In the genomic region with DNA sequence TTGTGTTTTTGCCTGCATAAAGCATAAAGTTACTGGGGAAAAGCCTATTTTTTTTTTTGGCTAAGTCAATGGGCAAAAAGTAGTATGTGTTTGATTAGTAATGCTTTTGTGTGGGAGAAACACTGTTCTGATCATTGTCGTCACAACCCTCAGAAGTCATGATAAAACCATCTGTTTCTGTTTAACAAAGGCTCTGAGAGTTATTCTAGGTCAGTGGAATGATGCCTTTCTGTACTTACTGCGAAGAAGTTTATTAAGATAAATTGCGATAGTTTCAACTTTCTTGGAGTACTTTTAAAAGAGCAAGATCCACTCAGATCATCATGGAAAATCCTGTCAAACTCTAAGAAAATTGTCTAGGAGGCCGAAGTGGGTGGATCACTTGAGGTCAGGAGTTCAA, we compare ENCODE assay signal across 14 cellular contexts.
DNase-seq lines count a peak whose midpoint lies in the region; ATAC-seq and TF ChIP-seq lines count a peak whose summit lies in the region.
"Had no signal": no experiment of that assay in that cellular context is flagged by ENCODE, and none has a peak within 500 bp of the region (broad histone marks: within the 10 kb centered on the region; RNA-seq: fewer than 3 reads in every experiment).

No MANE protein-coding gene starts in this region.

- H3K27ac ChIP-seq in A673 (ENCODE audit: low read depth, low read length, poor library complexity, severe bottlenecking) (no peak overlapping the region), MM.1S (ENCODE audit: low read length) (no peak overlapping the region)

- H3K4me1 ChIP-seq in A673 (ENCODE audit: insufficient read depth, low read length, poor library complexity, severe bottlenecking) (peaks cover 5% of the 10 kb centered on the region), MM.1S (ENCODE audit: low read length) (no peaks in the 10 kb centered on the region)

- intact Hi-C loops in A673 (cut with micrococcal nuclease; ENCODE audit: unreplicated experiment): no loop called here
- intact Hi-C loops in activated T-helper 2 cell treated with anti-CD3 and anti-CD28 coated beads, Interferon-gamma antibody, Interleukin-2, Interleukin-4, amounts not matched to agents 10 μg/mL and 5 μg/mL and 100 μg/mL, durations not matched to agents 14 hours and 24 hours and 36 hours (cut with micrococcal nuclease): no loop called here

- H3K9me2 ChIP-seq in MM.1S (replicated peaks; ENCODE audit: insufficient read depth, low read length): no peaks in the 10 kb centered on the region

- peaks cover 9% of the 10 kb centered on the region; the same call in 1 of the 2 replicates for H3K79me2 ChIP-seq in MM.1S (ENCODE audit: low read length)

- no peak overlapping the region for H3K4me3 Mint-ChIP-seq in activated T-helper 2 cell treated with anti-CD3 and anti-CD28 coated beads, Interferon-gamma antibody, Interleukin-2, Interleukin-4, amounts not matched to agents 10 μg/mL and 5 μg/mL and 100 μg/mL, durations not matched to agents 14 hours and 24 hours and 36 hours (ENCODE audit: low read depth)
- H3K4me3 Mint-ChIP-seq: CD4-positive, alpha-beta memory T cell; stimulated activated naive B cell treated with anti-CD40 and anti-IgM and Interleukin-4, amounts not matched to agents 10 μg/mL and 1 μg/mL and 100 μg/mL, for 72 hours had no signal

- ATAC-seq in HG03457 (IDR thresholded peaks at IDR 0.05; ENCODE audit: unreplicated experiment): no peak
- no peak for ATAC-seq in HG03565 (IDR thresholded peaks at IDR 0.05; ENCODE audit: unreplicated experiment)
- ATAC-seq: stimulated activated naive B cell treated with anti-CD40 and anti-IgM and Interleukin-4, amounts not matched to agents 10 μg/mL and 1 μg/mL and 100 μg/mL, for 72 hours had no signal

- H3K4me3 ChIP-seq in A673 (ENCODE audit: low read depth, low read length, poor library complexity, severe bottlenecking) (no peak overlapping the region), BJ (ENCODE audit: low read depth, low read length) (no peak overlapping the region), fibroblast of the aortic adventitia (ENCODE audit: low read depth, low read length) (no peak overlapping the region), MM.1S (ENCODE audit: low read length) (no peak overlapping the region)

- no peaks in the 10 kb centered on the region for H3K9me3 Mint-ChIP-seq in activated T-helper 2 cell treated with anti-CD3 and anti-CD28 coated beads, Interferon-gamma antibody, Interleukin-2, Interleukin-4, amounts not matched to agents 10 μg/mL and 5 μg/mL and 100 μg/mL, durations not matched to agents 14 hours and 24 hours and 36 hours
- H3K9me3 Mint-ChIP-seq: CD4-positive, alpha-beta memory T cell; stimulated activated naive B cell treated with anti-CD40 and anti-IgM and Interleukin-4, amounts not matched to agents 10 μg/mL and 1 μg/mL and 100 μg/mL, for 72 hours had no signal

- no peaks in the 10 kb centered on the region for H4K20me1 ChIP-seq in MM.1S (ENCODE audit: insufficient read depth, low read length)

- no peaks in the 10 kb centered on the region for H3K27me3 Mint-ChIP-seq in activated T-helper 2 cell treated with anti-CD3 and anti-CD28 coated beads, Interferon-gamma antibody, Interleukin-2, Interleukin-4, amounts not matched to agents 10 μg/mL and 5 μg/mL and 100 μg/mL, durations not matched to agents 14 hours and 24 hours and 36 hours (ENCODE audit: low read depth)
- H3K27me3 Mint-ChIP-seq: CD4-positive, alpha-beta memory T cell had no signal

- TF ChIP-seq CTCF in A673 (conservative IDR thresholded peaks at IDR 0.05; ENCODE audit: low read depth, low read length) (no peak), BJ (IDR thresholded peaks at IDR 0.05; ENCODE audit: insufficient read depth, low read depth, low read length) (no peak), fibroblast of the aortic adventitia (IDR thresholded peaks at IDR 0.05; ENCODE audit: insufficient read depth, low read length) (no peak), MM.1S (IDR thresholded peaks at IDR 0.05; ENCODE audit: low read length) (no peak)

- H3K9ac ChIP-seq in MM.1S (ENCODE audit: low read length): no peak overlapping the region

- H2AFZ ChIP-seq in MM.1S (ENCODE audit: low read length): no peak overlapping the region

- POLR2A ChIA-PET in A673 (lab: Charles Lee; ENCODE audit: low non-redundant PET) (no interaction called here), BJ (lab: Charles Lee) (no interaction called here)

- BruUV-seq in A673 (replicated peaks; lab: Mats Ljungman, UMichigan): no TSS peak

- H3K27me3 ChIP-seq in A673 (replicated peaks; ENCODE audit: insufficient read depth, low read depth, low read length, poor library complexity) (no peaks in the 10 kb centered on the region), BJ (ENCODE audit: control insufficient read depth, insufficient read depth, low read length) (no peaks in the 10 kb centered on the region), MM.1S (replicated peaks; ENCODE audit: insufficient read depth, low read length) (no peaks in the 10 kb centered on the region)

- H3F3A ChIP-seq in MM.1S (ENCODE audit: insufficient read depth, low read length): no peaks in the 10 kb centered on the region

- peaks cover 56% of the 10 kb centered on the region for H3K4me1 Mint-ChIP-seq in activated T-helper 2 cell treated with anti-CD3 and anti-CD28 coated beads, Interferon-gamma antibody, Interleukin-2, Interleukin-4, amounts not matched to agents 10 μg/mL and 5 μg/mL and 100 μg/mL, durations not matched to agents 14 hours and 24 hours and 36 hours (ENCODE audit: low read depth)

- H3K36me3 ChIP-seq in A673 (ENCODE audit: insufficient read depth, low read length, poor library complexity, severe bottlenecking): no peaks in the 10 kb centered on the region
- H3K36me3 ChIP-seq in BJ (ENCODE audit: control insufficient read depth, insufficient read depth, low read length): no peaks in the 10 kb centered on the region
- H3K36me3 ChIP-seq in MM.1S (replicated peaks; ENCODE audit: insufficient read depth, low read length): no peaks in the 10 kb centered on the region

- peak overlapping the region; percentile 80 for H3K27ac Mint-ChIP-seq in activated T-helper 2 cell treated with anti-CD3 and anti-CD28 coated beads, Interferon-gamma antibody, Interleukin-2, Interleukin-4, amounts not matched to agents 10 μg/mL and 5 μg/mL and 100 μg/mL, durations not matched to agents 14 hours and 24 hours and 36 hours
- H3K27ac Mint-ChIP-seq: stimulated activated naive B cell treated with anti-CD40 and anti-IgM and Interleukin-4, amounts not matched to agents 10 μg/mL and 1 μg/mL and 100 μg/mL, for 72 hours had no signal

- H3K4me2 ChIP-seq in MM.1S (ENCODE audit: low read depth, low read length): no peak overlapping the region

- peak; percentile 27 for DNase-seq in A673 (ENCODE audit: low spot score)
- peak; percentile 81 for DNase-seq in BJ (ENCODE audit: low read depth)
- no peak for DNase-seq in activated T-helper 2 cell treated with anti-CD3 and anti-CD28 coated beads, Interferon-gamma antibody, Interleukin-2, Interleukin-4, amounts not matched to agents 10 μg/mL and 5 μg/mL and 100 μg/mL, durations not matched to agents 14 hours and 24 hours and 36 hours (ENCODE audit: low spot score)
- DNase-seq in fibroblast of the aortic adventitia (ENCODE audit: low read depth): peak; percentile 99
- DNase-seq in MM.1S: no peak
- DNase-seq in NCI-H1105 treated with DMSO at 0.1 percent for 48 hours (lab: John Stamatoyannopoulos, UW): no peak
- DNase-seq: amygdala; CD4-positive, alpha-beta memory T cell; kidney; NCI-H2081; stimulated activated CD4-positive, alpha-beta T cell treated with anti-CD3 and anti-CD28 coated beads, Interleukin-4, amount 100 ng/mL, for 24 hours; stimulated activated naive B cell treated with anti-CD40 and anti-IgM and Interleukin-4, amounts not matched to agents 10 μg/mL and 1 μg/mL and 100 μg/mL, for 72 hours had no signal

- CTCF ChIA-PET in A673 (lab: Charles Lee) (no interaction called here), BJ (lab: Yijun Ruan, JAX) (no interaction called here)

- H3K36me3 Mint-ChIP-seq in activated T-helper 2 cell treated with anti-CD3 and anti-CD28 coated beads, Interferon-gamma antibody, Interleukin-2, Interleukin-4, amounts not matched to agents 10 μg/mL and 5 μg/mL and 100 μg/mL, durations not matched to agents 14 hours and 24 hours and 36 hours (ENCODE audit: low read depth): peaks cover 62% of the 10 kb centered on the region
- H3K36me3 Mint-ChIP-seq: stimulated activated naive B cell treated with anti-CD40 and anti-IgM and Interleukin-4, amounts not matched to agents 10 μg/mL and 1 μg/mL and 100 μg/mL, for 72 hours had no signal

- H3K9me3 ChIP-seq in A673 (ENCODE audit: low read depth, low read length, poor library complexity, severe bottlenecking): no peaks in the 10 kb centered on the region
- H3K9me3 ChIP-seq in MM.1S (replicated peaks; ENCODE audit: insufficient read depth, low read length): no peaks in the 10 kb centered on the region

Comparison
In these comparisons a context has a peak if more than half of its experiments do, and no peak if none do; other contexts are left out.
1. DNase-seq: peak in A673 (single experiment), BJ (single experiment) and fibroblast of the aortic adventitia (single experiment); none in activated T-helper 2 cell treated with anti-CD3 and anti-CD28 coated beads, Interferon-gamma antibody, Interleukin-2, Interleukin-4, amounts not matched to agents 10 μg/mL and 5 μg/mL and 100 μg/mL, durations not matched to agents 14 hours and 24 hours and 36 hours (single experiment), MM.1S (single experiment) and NCI-H1105 treated with DMSO at 0.1 percent for 48 hours (single experiment).